Comparison of ENCODE assay signal across 1 cellular context in genomic region chr1:199808110-199808870, GRCh38.
TF ChIP-seq lines count a peak whose summit lies in the region.

No MANE protein-coding gene starts in this region.

TF ChIP-seq in IMR-90, 13 proteins besides CTCF, POLR2A, EP300 and RAD21 (continued from another document):
- TF ChIP-seq, protein P1, sequence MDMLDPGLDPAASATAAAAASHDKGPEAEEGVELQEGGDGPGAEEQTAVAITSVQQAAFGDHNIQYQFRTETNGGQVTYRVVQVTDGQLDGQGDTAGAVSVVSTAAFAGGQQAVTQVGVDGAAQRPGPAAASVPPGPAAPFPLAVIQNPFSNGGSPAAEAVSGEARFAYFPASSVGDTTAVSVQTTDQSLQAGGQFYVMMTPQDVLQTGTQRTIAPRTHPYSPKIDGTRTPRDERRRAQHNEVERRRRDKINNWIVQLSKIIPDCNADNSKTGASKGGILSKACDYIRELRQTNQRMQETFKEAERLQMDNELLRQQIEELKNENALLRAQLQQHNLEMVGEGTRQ (IDR thresholded peaks at IDR 0.05; ENCODE audit: low read depth, low read length) = no peak
- no peak for TF ChIP-seq MAFK (IDR thresholded peaks at IDR 0.05; ENCODE audit: low read depth, low read length)
- no peak for TF ChIP-seq RCOR1 (IDR thresholded peaks at IDR 0.05; ENCODE audit: insufficient replicate concordance, low read length)
